Comparison of ENCODE assay signal across 1 cellular context in the genomic region with DNA sequence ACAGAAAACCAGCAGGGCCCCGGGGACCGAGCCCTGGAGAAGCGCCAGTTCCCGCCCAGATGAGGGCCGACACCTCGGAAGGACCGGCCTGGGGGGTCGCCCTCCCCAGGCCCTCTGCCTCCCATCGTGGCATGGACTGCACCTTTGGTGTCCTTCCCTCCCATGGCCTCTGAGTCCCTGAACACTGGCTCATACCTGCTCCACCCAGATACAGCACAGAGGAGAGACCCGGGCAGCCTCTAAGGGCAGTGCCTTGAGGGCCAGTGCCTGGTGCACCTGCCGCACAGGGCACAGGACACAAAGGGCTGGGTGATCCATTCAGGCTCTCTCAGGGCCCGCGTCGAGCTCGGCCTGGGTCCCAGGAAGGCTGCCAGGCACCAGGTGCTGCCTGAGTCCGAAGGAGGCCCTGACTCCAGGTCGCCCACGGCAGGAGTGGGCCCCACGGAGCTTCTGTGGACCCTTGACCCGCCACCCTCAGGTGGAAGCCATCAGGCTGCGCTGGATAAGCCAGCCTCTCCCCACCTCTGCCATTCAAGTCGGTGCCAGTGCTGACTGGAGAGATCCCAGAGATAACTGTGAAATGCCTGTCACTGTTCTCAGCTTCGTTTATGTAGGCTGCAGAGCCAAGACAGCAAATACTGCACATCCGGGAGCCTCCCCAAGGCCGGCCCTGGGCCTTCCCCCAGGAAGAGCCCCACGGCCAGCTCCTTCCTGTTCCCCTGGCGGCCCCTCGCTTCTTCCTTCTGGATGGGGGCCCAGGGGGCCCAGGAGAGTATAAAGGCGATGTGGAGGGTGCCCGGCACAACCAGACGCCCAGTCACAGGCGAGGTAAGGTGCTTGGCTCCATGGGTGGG.
TF ChIP-seq lines count a peak whose summit lies in the region.

A gene with protein sequence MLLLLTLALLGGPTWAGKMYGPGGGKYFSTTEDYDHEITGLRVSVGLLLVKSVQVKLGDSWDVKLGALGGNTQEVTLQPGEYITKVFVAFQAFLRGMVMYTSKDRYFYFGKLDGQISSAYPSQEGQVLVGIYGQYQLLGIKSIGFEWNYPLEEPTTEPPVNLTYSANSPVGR (plus strand): TSS at position 803 of the 854 bp plus-strand sequence. CDS start 139 bp downstream, outside the sequence.

TF ChIP-seq in HepG2, 621 proteins besides CTCF, POLR2A, EP300 and RAD21 (continued from another document and continues in another):
- TF ChIP-seq, protein P1, sequence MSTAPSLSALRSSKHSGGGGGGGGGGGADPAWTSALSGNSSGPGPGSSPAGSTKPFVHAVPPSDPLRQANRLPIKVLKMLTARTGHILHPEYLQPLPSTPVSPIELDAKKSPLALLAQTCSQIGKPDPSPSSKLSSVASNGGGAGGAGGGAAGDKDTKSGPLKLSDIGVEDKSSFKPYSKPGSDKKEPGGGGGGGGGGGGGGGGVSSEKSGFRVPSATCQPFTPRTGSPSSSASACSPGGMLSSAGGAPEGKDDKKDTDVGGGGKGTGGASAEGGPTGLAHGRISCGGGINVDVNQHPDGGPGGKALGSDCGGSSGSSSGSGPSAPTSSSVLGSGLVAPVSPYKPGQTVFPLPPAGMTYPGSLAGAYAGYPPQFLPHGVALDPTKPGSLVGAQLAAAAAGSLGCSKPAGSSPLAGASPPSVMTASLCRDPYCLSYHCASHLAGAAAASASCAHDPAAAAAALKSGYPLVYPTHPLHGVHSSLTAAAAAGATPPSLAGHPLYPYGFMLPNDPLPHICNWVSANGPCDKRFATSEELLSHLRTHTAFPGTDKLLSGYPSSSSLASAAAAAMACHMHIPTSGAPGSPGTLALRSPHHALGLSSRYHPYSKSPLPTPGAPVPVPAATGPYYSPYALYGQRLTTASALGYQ (CRISPR knock-in tag; IDR thresholded peaks at IDR 0.05), result 0 out of 2 replicates have a peak, but pooled peaks have one; percentile 33
- TF ChIP-seq TP53 (CRISPR knock-in tag; conservative IDR thresholded peaks at IDR 0.05) (no peak), ZNF619 (CRISPR knock-in tag; IDR thresholded peaks at IDR 0.05) (no peak), KDM2A (CRISPR knock-in tag; IDR thresholded peaks at IDR 0.05; ENCODE audit: borderline replicate concordance, low read depth) (no peak), SNAI1 (CRISPR knock-in tag; IDR thresholded peaks at IDR 0.05; ENCODE audit: borderline replicate concordance) (no peak), ZKSCAN8 (CRISPR knock-in tag; IDR thresholded peaks at IDR 0.05; ENCODE audit: borderline replicate concordance) (no peak), ZNF564 (CRISPR knock-in tag; IDR thresholded peaks at IDR 0.05) (no peak), ZNF337 (CRISPR knock-in tag; IDR thresholded peaks at IDR 0.05; ENCODE audit: borderline replicate concordance, low read depth) (no peak), AHR (CRISPR knock-in tag; IDR thresholded peaks at IDR 0.05) (no peak), TCF12 (IDR thresholded peaks at IDR 0.05) (no peak), TCF12 (CRISPR knock-in tag; IDR thresholded peaks at IDR 0.05) (no peak), SMAD9 (CRISPR knock-in tag; IDR thresholded peaks at IDR 0.05) (no peak), BHLHE40 (IDR thresholded peaks at IDR 0.05; ENCODE audit: low read length) (no peak), ZNF180 (CRISPR knock-in tag; IDR thresholded peaks at IDR 0.05; ENCODE audit: borderline replicate concordance, low read depth) (no peak), ZNF816 (CRISPR knock-in tag; IDR thresholded peaks at IDR 0.05; ENCODE audit: borderline replicate concordance) (no peak), LBX2 (CRISPR knock-in tag; IDR thresholded peaks at IDR 0.05; ENCODE audit: borderline replicate concordance) (no peak), HINFP (CRISPR knock-in tag; IDR thresholded peaks at IDR 0.05; ENCODE audit: low read depth) (no peak), KMT2B (CRISPR knock-in tag; IDR thresholded peaks at IDR 0.05) (0 out of 2 replicates have a peak, but pooled peaks have one; percentile 28), ZKSCAN1 (IDR thresholded peaks at IDR 0.05; ENCODE audit: low read length) (no peak), SNRNP70 (IDR thresholded peaks at IDR 0.05; ENCODE audit: low read depth, low read length) (no peak), DNMT1 (CRISPR knock-in tag; IDR thresholded peaks at IDR 0.05) (no peak), ZNF264 (CRISPR knock-in tag; IDR thresholded peaks at IDR 0.05) (0 out of 2 replicates have a peak, but pooled peaks have one; percentile 18), ZNF234 (CRISPR knock-in tag; conservative IDR thresholded peaks at IDR 0.05) (no peak), ELF3 (CRISPR knock-in tag; IDR thresholded peaks at IDR 0.05) (peak; percentile 83), BORCS8-MEF2B (CRISPR knock-in tag; IDR thresholded peaks at IDR 0.05) (no peak), ZNF878 (CRISPR knock-in tag; IDR thresholded peaks at IDR 0.05) (no peak), ZNF3 (CRISPR knock-in tag; IDR thresholded peaks at IDR 0.05) (no peak), FIP1L1 (IDR thresholded peaks at IDR 0.05; ENCODE audit: borderline replicate concordance, insufficient read depth, low read depth, low read length) (no peak), MEIS1 (CRISPR knock-in tag; IDR thresholded peaks at IDR 0.05; ENCODE audit: borderline replicate concordance) (no peak), ZNF547 (CRISPR knock-in tag; IDR thresholded peaks at IDR 0.05) (no peak), ZBTB7B (CRISPR knock-in tag; IDR thresholded peaks at IDR 0.05) (peak; percentile 32; the same call in 1 of the 2 replicates), CERS6 (CRISPR knock-in tag; IDR thresholded peaks at IDR 0.05) (no peak), ATM (IDR thresholded peaks at IDR 0.05; ENCODE audit: borderline replicate concordance) (no peak), ZKSCAN5 (CRISPR knock-in tag; IDR thresholded peaks at IDR 0.05) (no peak), TGIF2 (CRISPR knock-in tag; IDR thresholded peaks at IDR 0.05) (no peak), DMAP1 (CRISPR knock-in tag; IDR thresholded peaks at IDR 0.05) (no peak), MIER2 (CRISPR knock-in tag; IDR thresholded peaks at IDR 0.05) (no peak), ZFYVE20 (CRISPR knock-in tag; IDR thresholded peaks at IDR 0.05; ENCODE audit: borderline replicate concordance, low read depth) (no peak), SNAPC2 (CRISPR knock-in tag; IDR thresholded peaks at IDR 0.05) (no peak), AGO1 (IDR thresholded peaks at IDR 0.05; ENCODE audit: low read depth, low read length, poor library complexity, severe bottlenecking) (no peak), MAFF (IDR thresholded peaks at IDR 0.05; ENCODE audit: low read depth, low read length) (no peak)
- TF ChIP-seq, protein P2, sequence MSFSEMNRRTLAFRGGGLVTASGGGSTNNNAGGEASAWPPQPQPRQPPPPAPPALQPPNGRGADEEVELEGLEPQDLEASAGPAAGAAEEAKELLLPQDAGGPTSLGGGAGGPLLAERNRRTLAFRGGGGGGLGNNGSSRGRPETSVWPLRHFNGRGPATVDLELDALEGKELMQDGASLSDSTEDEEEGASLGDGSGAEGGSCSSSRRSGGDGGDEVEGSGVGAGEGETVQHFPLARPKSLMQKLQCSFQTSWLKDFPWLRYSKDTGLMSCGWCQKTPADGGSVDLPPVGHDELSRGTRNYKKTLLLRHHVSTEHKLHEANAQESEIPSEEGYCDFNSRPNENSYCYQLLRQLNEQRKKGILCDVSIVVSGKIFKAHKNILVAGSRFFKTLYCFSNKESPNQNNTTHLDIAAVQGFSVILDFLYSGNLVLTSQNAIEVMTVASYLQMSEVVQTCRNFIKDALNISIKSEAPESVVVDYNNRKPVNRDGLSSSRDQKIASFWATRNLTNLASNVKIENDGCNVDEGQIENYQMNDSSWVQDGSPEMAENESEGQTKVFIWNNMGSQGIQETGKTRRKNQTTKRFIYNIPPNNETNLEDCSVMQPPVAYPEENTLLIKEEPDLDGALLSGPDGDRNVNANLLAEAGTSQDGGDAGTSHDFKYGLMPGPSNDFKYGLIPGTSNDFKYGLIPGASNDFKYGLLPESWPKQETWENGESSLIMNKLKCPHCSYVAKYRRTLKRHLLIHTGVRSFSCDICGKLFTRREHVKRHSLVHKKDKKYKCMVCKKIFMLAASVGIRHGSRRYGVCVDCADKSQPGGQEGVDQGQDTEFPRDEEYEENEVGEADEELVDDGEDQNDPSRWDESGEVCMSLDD (CRISPR knock-in tag; IDR thresholded peaks at IDR 0.05; ENCODE audit: borderline replicate concordance), result no peak
- TF ChIP-seq, protein P3, sequence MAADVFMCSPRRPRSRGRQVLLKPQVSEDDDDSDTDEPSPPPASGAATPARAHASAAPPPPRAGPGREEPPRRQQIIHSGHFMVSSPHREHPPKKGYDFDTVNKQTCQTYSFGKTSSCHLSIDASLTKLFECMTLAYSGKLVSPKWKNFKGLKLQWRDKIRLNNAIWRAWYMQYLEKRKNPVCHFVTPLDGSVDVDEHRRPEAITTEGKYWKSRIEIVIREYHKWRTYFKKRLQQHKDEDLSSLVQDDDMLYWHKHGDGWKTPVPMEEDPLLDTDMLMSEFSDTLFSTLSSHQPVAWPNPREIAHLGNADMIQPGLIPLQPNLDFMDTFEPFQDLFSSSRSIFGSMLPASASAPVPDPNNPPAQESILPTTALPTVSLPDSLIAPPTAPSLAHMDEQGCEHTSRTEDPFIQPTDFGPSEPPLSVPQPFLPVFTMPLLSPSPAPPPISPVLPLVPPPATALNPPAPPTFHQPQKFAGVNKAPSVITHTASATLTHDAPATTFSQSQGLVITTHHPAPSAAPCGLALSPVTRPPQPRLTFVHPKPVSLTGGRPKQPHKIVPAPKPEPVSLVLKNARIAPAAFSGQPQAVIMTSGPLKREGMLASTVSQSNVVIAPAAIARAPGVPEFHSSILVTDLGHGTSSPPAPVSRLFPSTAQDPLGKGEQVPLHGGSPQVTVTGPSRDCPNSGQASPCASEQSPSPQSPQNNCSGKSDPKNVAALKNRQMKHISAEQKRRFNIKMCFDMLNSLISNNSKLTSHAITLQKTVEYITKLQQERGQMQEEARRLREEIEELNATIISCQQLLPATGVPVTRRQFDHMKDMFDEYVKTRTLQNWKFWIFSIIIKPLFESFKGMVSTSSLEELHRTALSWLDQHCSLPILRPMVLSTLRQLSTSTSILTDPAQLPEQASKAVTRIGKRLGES (CRISPR knock-in tag; IDR thresholded peaks at IDR 0.05; ENCODE audit: borderline replicate concordance), result no peak
- TF ChIP-seq, protein P4, sequence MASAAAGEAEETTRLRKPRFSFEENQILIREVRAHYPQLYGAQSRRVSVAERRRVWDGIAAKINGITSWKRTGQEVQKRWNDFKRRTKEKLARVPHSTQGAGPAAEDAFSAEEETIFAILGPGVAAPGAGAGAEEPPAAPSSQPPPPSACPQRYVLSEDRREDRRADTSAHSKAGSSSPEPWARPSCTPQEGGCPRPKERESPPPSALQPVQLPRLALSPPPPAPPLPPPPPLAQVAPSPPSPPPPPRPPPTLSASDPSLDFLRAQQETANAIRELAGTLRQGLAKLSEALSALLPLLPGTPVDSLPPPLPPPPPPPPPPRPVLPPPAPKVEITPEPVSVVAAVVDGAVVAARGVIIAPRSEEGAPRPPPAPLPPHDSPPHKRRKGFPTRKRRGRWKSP (CRISPR knock-in tag; IDR thresholded peaks at IDR 0.05), result no peak
- TF ChIP-seq, protein P5, sequence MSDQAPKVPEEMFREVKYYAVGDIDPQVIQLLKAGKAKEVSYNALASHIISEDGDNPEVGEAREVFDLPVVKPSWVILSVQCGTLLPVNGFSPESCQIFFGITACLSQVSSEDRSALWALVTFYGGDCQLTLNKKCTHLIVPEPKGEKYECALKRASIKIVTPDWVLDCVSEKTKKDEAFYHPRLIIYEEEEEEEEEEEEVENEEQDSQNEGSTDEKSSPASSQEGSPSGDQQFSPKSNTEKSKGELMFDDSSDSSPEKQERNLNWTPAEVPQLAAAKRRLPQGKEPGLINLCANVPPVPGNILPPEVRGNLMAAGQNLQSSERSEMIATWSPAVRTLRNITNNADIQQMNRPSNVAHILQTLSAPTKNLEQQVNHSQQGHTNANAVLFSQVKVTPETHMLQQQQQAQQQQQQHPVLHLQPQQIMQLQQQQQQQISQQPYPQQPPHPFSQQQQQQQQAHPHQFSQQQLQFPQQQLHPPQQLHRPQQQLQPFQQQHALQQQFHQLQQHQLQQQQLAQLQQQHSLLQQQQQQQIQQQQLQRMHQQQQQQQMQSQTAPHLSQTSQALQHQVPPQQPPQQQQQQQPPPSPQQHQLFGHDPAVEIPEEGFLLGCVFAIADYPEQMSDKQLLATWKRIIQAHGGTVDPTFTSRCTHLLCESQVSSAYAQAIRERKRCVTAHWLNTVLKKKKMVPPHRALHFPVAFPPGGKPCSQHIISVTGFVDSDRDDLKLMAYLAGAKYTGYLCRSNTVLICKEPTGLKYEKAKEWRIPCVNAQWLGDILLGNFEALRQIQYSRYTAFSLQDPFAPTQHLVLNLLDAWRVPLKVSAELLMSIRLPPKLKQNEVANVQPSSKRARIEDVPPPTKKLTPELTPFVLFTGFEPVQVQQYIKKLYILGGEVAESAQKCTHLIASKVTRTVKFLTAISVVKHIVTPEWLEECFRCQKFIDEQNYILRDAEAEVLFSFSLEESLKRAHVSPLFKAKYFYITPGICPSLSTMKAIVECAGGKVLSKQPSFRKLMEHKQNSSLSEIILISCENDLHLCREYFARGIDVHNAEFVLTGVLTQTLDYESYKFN (CRISPR knock-in tag; conservative IDR thresholded peaks at IDR 0.05), result peak; percentile 73
- TF ChIP-seq, protein P6, sequence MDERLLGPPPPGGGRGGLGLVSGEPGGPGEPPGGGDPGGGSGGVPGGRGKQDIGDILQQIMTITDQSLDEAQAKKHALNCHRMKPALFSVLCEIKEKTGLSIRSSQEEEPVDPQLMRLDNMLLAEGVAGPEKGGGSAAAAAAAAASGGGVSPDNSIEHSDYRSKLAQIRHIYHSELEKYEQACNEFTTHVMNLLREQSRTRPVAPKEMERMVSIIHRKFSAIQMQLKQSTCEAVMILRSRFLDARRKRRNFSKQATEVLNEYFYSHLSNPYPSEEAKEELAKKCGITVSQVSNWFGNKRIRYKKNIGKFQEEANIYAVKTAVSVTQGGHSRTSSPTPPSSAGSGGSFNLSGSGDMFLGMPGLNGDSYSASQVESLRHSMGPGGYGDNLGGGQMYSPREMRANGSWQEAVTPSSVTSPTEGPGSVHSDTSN (CRISPR knock-in tag; IDR thresholded peaks at IDR 0.05), result 0 out of 2 replicates have a peak, but pooled peaks have one; percentile 22
